In genomic region chr7:43621729-43622448, GRCh38 we compare ENCODE assay signal across 13 cellular contexts. TPM values are rescaled to one million over a fixed set of nuclear protein-coding genes. Genes with fewer than 3 reads are reported as not detected.
DNase-seq lines count a peak whose midpoint lies in the region; ATAC-seq and TF ChIP-seq lines count a peak whose summit lies in the region.
"Had no signal": no experiment of that assay in that cellular context is flagged by ENCODE, and none has a peak within 500 bp of the region (broad histone marks: within the 10 kb centered on the region; RNA-seq: fewer than 3 reads in every experiment).

No MANE protein-coding gene starts in this region.

- H3K27me3 ChIP-seq in CD4-positive, alpha-beta T cell (ENCODE audit: control insufficient read depth, insufficient read depth, low read length) = no peaks in the 10 kb centered on the region
- H3K27me3 ChIP-seq in naive thymus-derived CD4-positive, alpha-beta T cell (ENCODE audit: control insufficient read depth in 2 of 2, insufficient read depth in 2 of 2, low read length in 2 of 2) = no peaks in the 10 kb centered on the region
- H3K27me3 ChIP-seq in foreskin keratinocyte = no peaks in the 10 kb centered on the region

- peak overlapping the region; percentile 57 for H3K27ac ChIP-seq in CD4-positive, alpha-beta T cell (ENCODE audit: low read depth, low read length)
- peak overlapping the region; percentile 62 for H3K27ac ChIP-seq in naive thymus-derived CD4-positive, alpha-beta T cell (ENCODE audit: low read depth, low read length)
- no peak overlapping the region for H3K27ac ChIP-seq in foreskin keratinocyte

- no peaks in the 10 kb centered on the region for H3K27me3 Mint-ChIP-seq in CD4-positive, alpha-beta T cell
- peaks cover 2% of the 10 kb centered on the region; the same call in 1 of the 2 replicates for H3K27me3 Mint-ChIP-seq in HFFc6 (ENCODE audit: insufficient read depth)
- no peaks in the 10 kb centered on the region for H3K27me3 Mint-ChIP-seq in naive thymus-derived CD4-positive, alpha-beta T cell
- H3K27me3 Mint-ChIP-seq in mesothelial cell of epicardium (ENCODE audit: low read depth) = no peaks in the 10 kb centered on the region

- H3K4me3 ChIP-seq in naive thymus-derived CD4-positive, alpha-beta T cell (ENCODE audit: low read length) = no peak overlapping the region

- H3K4me3 Mint-ChIP-seq in CD4-positive, alpha-beta T cell = peak overlapping the region; percentile 68
- H3K4me3 Mint-ChIP-seq in HFFc6 (peak overlapping the region; percentile 18), mesothelial cell of epicardium (no peak overlapping the region)
- peak overlapping the region in 9 of 10 donors; percentile 30 to 76 (median 61) for H3K4me3 Mint-ChIP-seq in naive thymus-derived CD4-positive, alpha-beta T cell

- ATAC-seq in CD4-positive, alpha-beta T cell (ENCODE audit: poor library complexity) = peak; percentile 24
- ATAC-seq in activated naive CD4-positive, alpha-beta T cell treated with anti-CD3 and anti-CD28 coated beads, Interleukin-2, amount 50 U/mL, for 72 hours = peak; percentile 72 to 80
- ATAC-seq in naive thymus-derived CD4-positive, alpha-beta T cell = no peak
- no peak for ATAC-seq in foreskin keratinocyte
- ATAC-seq: sciatic nerve had no signal

- intact Hi-C loops in CD4-positive, alpha-beta T cell (cut with DNase I, micrococcal nuclease) = loop anchor here in 1 of 2 experiments (1.0 kb wide), 2 partner anchors 9 to 10 kb away; no protein-coding TSS in a partner anchor
- intact Hi-C loops in naive thymus-derived CD4-positive, alpha-beta T cell (cut with micrococcal nuclease) = loop anchor here in 1 of 2 donors (1.0 to 2.0 kb wide), 2 partner anchors 15 to 39 kb away; partner anchors contain the start of gene STK17A

- DNase-seq in CD4-positive, alpha-beta T cell = no peak
- DNase-seq in HFFc6 (no peak), H4 (ENCODE audit: low spot score) (no peak), mesothelial cell of epicardium (ENCODE audit: low spot score in 2 of 2, unreplicated experiment in 2 of 2) (no peak), foreskin keratinocyte (no peak), NCI-H1436 treated with DMSO at 0.1 percent for 48 hours (lab: John Stamatoyannopoulos, UW) (no peak)
- no peak for DNase-seq in activated naive CD4-positive, alpha-beta T cell treated with anti-CD3 and anti-CD28 coated beads, Interleukin-2, amount 50 U/mL, for 72 hours (ENCODE audit: low spot score in 2 of 2)
- DNase-seq in naive thymus-derived CD4-positive, alpha-beta T cell = peak in 2 of 9 donors; percentile 34 to 40
- DNase-seq: NCI-H1930, NCI-H774, SHP77 treated with DMSO at 0.1 percent for 48 hours, substantia nigra had no signal

- H3K4me1 ChIP-seq in naive thymus-derived CD4-positive, alpha-beta T cell (ENCODE audit: control insufficient read depth in 2 of 2, insufficient read depth in 2 of 2, low read length in 2 of 2) = peaks cover 89 to 92% of the 10 kb centered on the region in 2 donors
- no peaks in the 10 kb centered on the region for H3K4me1 ChIP-seq in foreskin keratinocyte

- TF ChIP-seq CTCF in CD4-positive, alpha-beta T cell (IDR thresholded peaks at IDR 0.05) = no peak
- no peak for TF ChIP-seq CTCF in HFFc6 (IDR thresholded peaks at IDR 0.05)
- TF ChIP-seq CTCF in mesothelial cell of epicardium (IDR thresholded peaks at IDR 0.05; ENCODE audit: unreplicated experiment) = no peak
- TF ChIP-seq CTCF in foreskin keratinocyte (conservative IDR thresholded peaks at IDR 0.05) = no peak

- CTCF ChIA-PET in CD4-positive, alpha-beta T cell (lab: Charles Lee) = interaction anchor here (0.6 to 7.8 kb wide), 3 partner anchors 27 to 78 kb away, joined by 3 to 56 read pairs (median 18); partner anchors contain the start of gene STK17A
- CTCF ChIA-PET in naive thymus-derived CD4-positive, alpha-beta T cell (lab: Charles Lee) = interaction anchor here (1.0 to 2.1 kb wide), 6 partner anchors 24 to 97 kb away, joined by 4 to 12 read pairs (median 6); partner anchors contain the start of gene STK17A

- POLR2A ChIA-PET in CD4-positive, alpha-beta T cell (lab: Charles Lee) = interaction anchor here (1.0 to 4.4 kb wide), 12 partner anchors 10 to 77 kb away, joined by 3 to 45 read pairs (median 6); partner anchors contain the start of gene STK17A
- POLR2A ChIA-PET in naive thymus-derived CD4-positive, alpha-beta T cell (lab: Charles Lee) = interaction anchor here (1.0 to 9.2 kb wide), 8 partner anchors 17 to 78 kb away, joined by 3 to 96 read pairs (median 6); partner anchors contain the start of gene STK17A

- H3K9me3 ChIP-seq in CD4-positive, alpha-beta T cell (ENCODE audit: control insufficient read depth, low read length) = no peaks in the 10 kb centered on the region
- no peaks in the 10 kb centered on the region for H3K9me3 ChIP-seq in naive thymus-derived CD4-positive, alpha-beta T cell (ENCODE audit: control insufficient read depth in 2 of 3, low read length in 3 of 3)

- H3K9me3 Mint-ChIP-seq in CD4-positive, alpha-beta T cell = no peaks in the 10 kb centered on the region
- H3K9me3 Mint-ChIP-seq in HFFc6 = no peaks in the 10 kb centered on the region
- no peaks in the 10 kb centered on the region for H3K9me3 Mint-ChIP-seq in activated naive CD4-positive, alpha-beta T cell treated with anti-CD3 and anti-CD28 coated beads, Interleukin-2, amount 50 U/mL, for 72 hours
- H3K9me3 Mint-ChIP-seq in naive thymus-derived CD4-positive, alpha-beta T cell = no peaks in the 10 kb centered on the region
- H3K9me3 Mint-ChIP-seq in mesothelial cell of epicardium = no peaks in the 10 kb centered on the region

- peaks cover 57% of the 10 kb centered on the region for H3K36me3 Mint-ChIP-seq in CD4-positive, alpha-beta T cell (ENCODE audit: low read depth)
- H3K36me3 Mint-ChIP-seq in HFFc6 (ENCODE audit: low read depth) (peaks cover 36% of the 10 kb centered on the region), mesothelial cell of epicardium (peaks cover 12% of the 10 kb centered on the region)
- H3K36me3 Mint-ChIP-seq in activated naive CD4-positive, alpha-beta T cell treated with anti-CD3 and anti-CD28 coated beads, Interleukin-2, amount 50 U/mL, for 72 hours = peaks cover 18 to 44% of the 10 kb centered on the region in 2 donors
- peaks cover 9 to 43% (median 33%) of the 10 kb centered on the region in 5 donors for H3K36me3 Mint-ChIP-seq in naive thymus-derived CD4-positive, alpha-beta T cell

- peaks cover 65% of the 10 kb centered on the region for H3K4me1 Mint-ChIP-seq in CD4-positive, alpha-beta T cell (ENCODE audit: low read depth)
- H3K4me1 Mint-ChIP-seq in HFFc6 (ENCODE audit: low read depth) = peaks cover 51% of the 10 kb centered on the region
- peaks cover 0 to 64% (median 51%) of the 10 kb centered on the region in 7 donors for H3K4me1 Mint-ChIP-seq in naive thymus-derived CD4-positive, alpha-beta T cell
- no peaks in the 10 kb centered on the region for H3K4me1 Mint-ChIP-seq in mesothelial cell of epicardium

- no peak overlapping the region for H3K27ac Mint-ChIP-seq in CD4-positive, alpha-beta T cell
- H3K27ac Mint-ChIP-seq in HFFc6 (peak overlapping the region; percentile 71), mesothelial cell of epicardium (no peak overlapping the region)
- peak overlapping the region; percentile 90 to 97 for H3K27ac Mint-ChIP-seq in activated naive CD4-positive, alpha-beta T cell treated with anti-CD3 and anti-CD28 coated beads, Interleukin-2, amount 50 U/mL, for 72 hours
- H3K27ac Mint-ChIP-seq in naive thymus-derived CD4-positive, alpha-beta T cell = peak overlapping the region in 6 of 9 donors; percentile 70 to 96 (median 91)

- peaks cover 11 to 38% (median 13%) of the 10 kb centered on the region in 3 experiments for H3K36me3 ChIP-seq in naive thymus-derived CD4-positive, alpha-beta T cell (ENCODE audit: control insufficient read depth in 2 of 3, insufficient read depth in 3 of 3, low read length in 3 of 3)

RNA-seq across cellular contexts. Expression of gene STK17A, which starts 39.0 kb away (rescaled TPM):
- total RNA-seq in CD4-positive, alpha-beta T cell = 100 to 1,000 TPM; 213 to 218 TPM
- 10 to 100 TPM; 59.0 to 79.2 (median 62.8) TPM for total RNA-seq in HFFc6 (2021; fragmentation: NEBNext Ultra II Directional; extraction: Animal tissue kit (Norgen Biotek cat#: 25700))
- total RNA-seq in activated naive CD4-positive, alpha-beta T cell treated with anti-CD3 and anti-CD28 coated beads, Interleukin-2, amount 50 U/mL, for 72 hours = 10 to 100 TPM; 52.0 to 71.9 TPM
- total RNA-seq in naive thymus-derived CD4-positive, alpha-beta T cell = 100 to 1,000 TPM in 2 of 5 experiments, 10 to 100 TPM in 3; 71.3 to 132 (median 95.8) TPM
- polyA plus RNA-seq in naive thymus-derived CD4-positive, alpha-beta T cell = 100 to 1,000 TPM; 199 to 292 TPM
- total RNA-seq in H4 (2014; rRNA removed; shearing (Covaris generic)) = 161 and 166 TPM in 2 replicates
- 7.8 to 9.5 TPM (median 9.3 TPM) in 3 replicates for total RNA-seq in mesothelial cell of epicardium
- total RNA-seq in foreskin keratinocyte = 55.2 and 74.0 TPM in 2 replicates
- polyA plus RNA-seq in foreskin keratinocyte = 45.9 and 52.1 TPM in 2 replicates

Comparison
In these comparisons a context has a peak if more than half of its experiments do, and no peak if none do; other contexts are left out.
1. ATAC-seq: peak in CD4-positive, alpha-beta T cell (single experiment) and activated naive CD4-positive, alpha-beta T cell treated with anti-CD3 and anti-CD28 coated beads, Interleukin-2, amount 50 U/mL, for 72 hours (2 of 2); none in naive thymus-derived CD4-positive, alpha-beta T cell (single experiment) and foreskin keratinocyte (single experiment).
2. H3K27ac Mint-ChIP-seq: peak in HFFc6 (single experiment), activated naive CD4-positive, alpha-beta T cell treated with anti-CD3 and anti-CD28 coated beads, Interleukin-2, amount 50 U/mL, for 72 hours (2 of 2) and naive thymus-derived CD4-positive, alpha-beta T cell (6 of 9); none in CD4-positive, alpha-beta T cell (single experiment) and mesothelial cell of epicardium (single experiment).